ENCODE assay signal across 1 cellular context in the genomic region with DNA sequence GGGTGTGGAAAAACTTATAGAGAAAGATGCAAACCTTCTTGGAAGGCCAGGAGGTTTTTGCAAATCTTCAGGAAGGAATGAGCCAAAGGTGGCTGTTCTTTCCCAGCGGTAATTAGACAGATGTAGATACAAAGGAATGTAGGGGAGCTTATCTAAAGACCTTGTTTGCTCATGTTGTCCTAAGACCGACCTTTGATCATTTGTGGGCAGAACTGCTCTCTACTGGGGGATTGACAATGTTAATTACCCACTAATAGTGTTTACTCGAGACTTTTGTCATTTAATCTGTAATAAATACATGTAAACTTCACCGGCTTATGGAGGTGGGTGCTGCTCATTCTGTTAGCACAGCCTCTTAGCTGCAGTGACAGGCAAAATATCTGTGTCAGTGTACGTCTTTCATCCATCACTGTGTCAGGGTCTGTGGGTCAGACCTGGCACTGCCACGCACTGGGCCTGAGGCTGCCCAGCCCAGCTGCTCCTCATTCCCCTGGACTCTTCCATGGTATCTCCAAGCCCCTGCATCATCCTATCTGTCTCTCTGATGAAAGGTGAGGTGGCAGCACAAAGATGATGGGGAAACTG.
A peak's percentile ranks its signal among the peaks of the same experiment; 100 is the strongest.
TF ChIP-seq lines count a peak whose summit lies in the region.

No MANE protein-coding gene starts in this region.

TF ChIP-seq in HepG2, 621 proteins besides CTCF, POLR2A, EP300 and RAD21 (continued from another document and continues in another):
- TF ChIP-seq, protein P1, sequence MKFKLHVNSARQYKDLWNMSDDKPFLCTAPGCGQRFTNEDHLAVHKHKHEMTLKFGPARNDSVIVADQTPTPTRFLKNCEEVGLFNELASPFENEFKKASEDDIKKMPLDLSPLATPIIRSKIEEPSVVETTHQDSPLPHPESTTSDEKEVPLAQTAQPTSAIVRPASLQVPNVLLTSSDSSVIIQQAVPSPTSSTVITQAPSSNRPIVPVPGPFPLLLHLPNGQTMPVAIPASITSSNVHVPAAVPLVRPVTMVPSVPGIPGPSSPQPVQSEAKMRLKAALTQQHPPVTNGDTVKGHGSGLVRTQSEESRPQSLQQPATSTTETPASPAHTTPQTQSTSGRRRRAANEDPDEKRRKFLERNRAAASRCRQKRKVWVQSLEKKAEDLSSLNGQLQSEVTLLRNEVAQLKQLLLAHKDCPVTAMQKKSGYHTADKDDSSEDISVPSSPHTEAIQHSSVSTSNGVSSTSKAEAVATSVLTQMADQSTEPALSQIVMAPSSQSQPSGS (CRISPR knock-in tag; IDR thresholded peaks at IDR 0.05): peak; percentile 12; the same call in 1 of the 2 replicates
- no peak for TF ChIP-seq KLF9 (CRISPR knock-in tag; IDR thresholded peaks at IDR 0.05; ENCODE audit: low read depth)
- no peak for TF ChIP-seq ONECUT2 (CRISPR knock-in tag; IDR thresholded peaks at IDR 0.05)
- TF ChIP-seq, protein P2, sequence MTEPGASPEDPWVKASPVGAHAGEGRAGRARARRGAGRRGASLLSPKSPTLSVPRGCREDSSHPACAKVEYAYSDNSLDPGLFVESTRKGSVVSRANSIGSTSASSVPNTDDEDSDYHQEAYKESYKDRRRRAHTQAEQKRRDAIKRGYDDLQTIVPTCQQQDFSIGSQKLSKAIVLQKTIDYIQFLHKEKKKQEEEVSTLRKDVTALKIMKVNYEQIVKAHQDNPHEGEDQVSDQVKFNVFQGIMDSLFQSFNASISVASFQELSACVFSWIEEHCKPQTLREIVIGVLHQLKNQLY (CRISPR knock-in tag; IDR thresholded peaks at IDR 0.05): no peak
- no peak for TF ChIP-seq HNRNPL (IDR thresholded peaks at IDR 0.05; ENCODE audit: low read depth, low read length)
- TF ChIP-seq CREB1 (IDR thresholded peaks at IDR 0.05): no peak
- TF ChIP-seq CREB1 (CRISPR knock-in tag; IDR thresholded peaks at IDR 0.05): no peak
- TF ChIP-seq, protein P3, sequence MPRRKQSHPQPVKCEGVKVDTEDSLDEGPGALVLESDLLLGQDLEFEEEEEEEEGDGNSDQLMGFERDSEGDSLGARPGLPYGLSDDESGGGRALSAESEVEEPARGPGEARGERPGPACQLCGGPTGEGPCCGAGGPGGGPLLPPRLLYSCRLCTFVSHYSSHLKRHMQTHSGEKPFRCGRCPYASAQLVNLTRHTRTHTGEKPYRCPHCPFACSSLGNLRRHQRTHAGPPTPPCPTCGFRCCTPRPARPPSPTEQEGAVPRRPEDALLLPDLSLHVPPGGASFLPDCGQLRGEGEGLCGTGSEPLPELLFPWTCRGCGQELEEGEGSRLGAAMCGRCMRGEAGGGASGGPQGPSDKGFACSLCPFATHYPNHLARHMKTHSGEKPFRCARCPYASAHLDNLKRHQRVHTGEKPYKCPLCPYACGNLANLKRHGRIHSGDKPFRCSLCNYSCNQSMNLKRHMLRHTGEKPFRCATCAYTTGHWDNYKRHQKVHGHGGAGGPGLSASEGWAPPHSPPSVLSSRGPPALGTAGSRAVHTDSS (CRISPR knock-in tag; conservative IDR thresholded peaks at IDR 0.05): no peak
- TF ChIP-seq SMYD3 (CRISPR knock-in tag; IDR thresholded peaks at IDR 0.05): no peak
- no peak for TF ChIP-seq ZNF501 (CRISPR knock-in tag; IDR thresholded peaks at IDR 0.05)
- peak; percentile 25; the same call in 1 of the 2 replicates for TF ChIP-seq SALL1 (CRISPR knock-in tag; IDR thresholded peaks at IDR 0.05)
- TF ChIP-seq ZNF207 (IDR thresholded peaks at IDR 0.05; ENCODE audit: borderline replicate concordance): no peak
- no peak for TF ChIP-seq ISX (CRISPR knock-in tag; conservative IDR thresholded peaks at IDR 0.05)
- TF ChIP-seq PRMT3 (CRISPR knock-in tag; IDR thresholded peaks at IDR 0.05; ENCODE audit: borderline replicate concordance, low read depth): no peak
- no peak for TF ChIP-seq RCOR2 (CRISPR knock-in tag; IDR thresholded peaks at IDR 0.05)
- no peak for TF ChIP-seq TMF1 (CRISPR knock-in tag; IDR thresholded peaks at IDR 0.05; ENCODE audit: low read depth)
- no peak for TF ChIP-seq NR2C2 (CRISPR knock-in tag; IDR thresholded peaks at IDR 0.05; ENCODE audit: borderline replicate concordance)
- TF ChIP-seq, protein P4, sequence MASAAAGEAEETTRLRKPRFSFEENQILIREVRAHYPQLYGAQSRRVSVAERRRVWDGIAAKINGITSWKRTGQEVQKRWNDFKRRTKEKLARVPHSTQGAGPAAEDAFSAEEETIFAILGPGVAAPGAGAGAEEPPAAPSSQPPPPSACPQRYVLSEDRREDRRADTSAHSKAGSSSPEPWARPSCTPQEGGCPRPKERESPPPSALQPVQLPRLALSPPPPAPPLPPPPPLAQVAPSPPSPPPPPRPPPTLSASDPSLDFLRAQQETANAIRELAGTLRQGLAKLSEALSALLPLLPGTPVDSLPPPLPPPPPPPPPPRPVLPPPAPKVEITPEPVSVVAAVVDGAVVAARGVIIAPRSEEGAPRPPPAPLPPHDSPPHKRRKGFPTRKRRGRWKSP (CRISPR knock-in tag; IDR thresholded peaks at IDR 0.05): no peak
- TF ChIP-seq, protein P5, sequence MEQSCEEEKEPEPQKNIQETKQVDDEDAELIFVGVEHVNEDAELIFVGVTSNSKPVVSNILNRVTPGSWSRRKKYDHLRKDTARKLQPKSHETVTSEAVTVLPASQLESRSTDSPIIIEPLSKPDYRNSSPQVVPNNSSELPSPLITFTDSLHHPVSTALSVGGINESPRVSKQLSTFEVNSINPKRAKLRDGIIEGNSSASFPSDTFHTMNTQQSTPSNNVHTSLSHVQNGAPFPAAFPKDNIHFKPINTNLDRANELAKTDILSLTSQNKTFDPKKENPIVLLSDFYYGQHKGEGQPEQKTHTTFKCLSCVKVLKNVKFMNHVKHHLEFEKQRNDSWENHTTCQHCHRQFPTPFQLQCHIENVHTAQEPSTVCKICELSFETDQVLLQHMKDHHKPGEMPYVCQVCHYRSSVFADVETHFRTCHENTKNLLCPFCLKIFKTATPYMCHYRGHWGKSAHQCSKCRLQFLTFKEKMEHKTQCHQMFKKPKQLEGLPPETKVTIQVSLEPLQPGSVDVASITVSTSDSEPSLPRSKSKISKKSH (CRISPR knock-in tag; IDR thresholded peaks at IDR 0.05; ENCODE audit: borderline replicate concordance): no peak
- no peak for TF ChIP-seq SIN3A (IDR thresholded peaks at IDR 0.05; ENCODE audit: borderline replicate concordance, low read depth, low read length)
- no peak for TF ChIP-seq ZNF878 (CRISPR knock-in tag; IDR thresholded peaks at IDR 0.05)
- TF ChIP-seq ZNF468 (CRISPR knock-in tag; IDR thresholded peaks at IDR 0.05): no peak
- no peak for TF ChIP-seq MAFF (IDR thresholded peaks at IDR 0.05; ENCODE audit: low read depth, low read length)
- no peak for TF ChIP-seq MTA3 (CRISPR knock-in tag; IDR thresholded peaks at IDR 0.05)
- TF ChIP-seq SAFB2 (CRISPR knock-in tag; IDR thresholded peaks at IDR 0.05; ENCODE audit: borderline replicate concordance, low read depth): no peak
- no peak for TF ChIP-seq EZH2 (conservative IDR thresholded peaks at IDR 0.05; ENCODE audit: low read depth, low read length)
- TF ChIP-seq SP140L (CRISPR knock-in tag; IDR thresholded peaks at IDR 0.05; ENCODE audit: borderline replicate concordance): no peak
- TF ChIP-seq TBL1XR1 (IDR thresholded peaks at IDR 0.05; ENCODE audit: borderline replicate concordance, low read length, partially characterized antibody): no peak
- TF ChIP-seq, protein P6, sequence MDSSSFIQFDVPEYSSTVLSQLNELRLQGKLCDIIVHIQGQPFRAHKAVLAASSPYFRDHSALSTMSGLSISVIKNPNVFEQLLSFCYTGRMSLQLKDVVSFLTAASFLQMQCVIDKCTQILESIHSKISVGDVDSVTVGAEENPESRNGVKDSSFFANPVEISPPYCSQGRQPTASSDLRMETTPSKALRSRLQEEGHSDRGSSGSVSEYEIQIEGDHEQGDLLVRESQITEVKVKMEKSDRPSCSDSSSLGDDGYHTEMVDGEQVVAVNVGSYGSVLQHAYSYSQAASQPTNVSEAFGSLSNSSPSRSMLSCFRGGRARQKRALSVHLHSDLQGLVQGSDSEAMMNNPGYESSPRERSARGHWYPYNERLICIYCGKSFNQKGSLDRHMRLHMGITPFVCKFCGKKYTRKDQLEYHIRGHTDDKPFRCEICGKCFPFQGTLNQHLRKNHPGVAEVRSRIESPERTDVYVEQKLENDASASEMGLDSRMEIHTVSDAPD (CRISPR knock-in tag; IDR thresholded peaks at IDR 0.05): no peak
- TF ChIP-seq, protein P7, sequence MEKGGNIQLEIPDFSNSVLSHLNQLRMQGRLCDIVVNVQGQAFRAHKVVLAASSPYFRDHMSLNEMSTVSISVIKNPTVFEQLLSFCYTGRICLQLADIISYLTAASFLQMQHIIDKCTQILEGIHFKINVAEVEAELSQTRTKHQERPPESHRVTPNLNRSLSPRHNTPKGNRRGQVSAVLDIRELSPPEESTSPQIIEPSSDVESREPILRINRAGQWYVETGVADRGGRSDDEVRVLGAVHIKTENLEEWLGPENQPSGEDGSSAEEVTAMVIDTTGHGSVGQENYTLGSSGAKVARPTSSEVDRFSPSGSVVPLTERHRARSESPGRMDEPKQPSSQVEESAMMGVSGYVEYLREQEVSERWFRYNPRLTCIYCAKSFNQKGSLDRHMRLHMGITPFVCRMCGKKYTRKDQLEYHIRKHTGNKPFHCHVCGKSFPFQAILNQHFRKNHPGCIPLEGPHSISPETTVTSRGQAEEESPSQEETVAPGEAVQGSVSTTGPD (CRISPR knock-in tag; IDR thresholded peaks at IDR 0.05): no peak
- TF ChIP-seq ZNF724P (CRISPR knock-in tag; IDR thresholded peaks at IDR 0.05; ENCODE audit: borderline replicate concordance): no peak
- TF ChIP-seq, protein P8, sequence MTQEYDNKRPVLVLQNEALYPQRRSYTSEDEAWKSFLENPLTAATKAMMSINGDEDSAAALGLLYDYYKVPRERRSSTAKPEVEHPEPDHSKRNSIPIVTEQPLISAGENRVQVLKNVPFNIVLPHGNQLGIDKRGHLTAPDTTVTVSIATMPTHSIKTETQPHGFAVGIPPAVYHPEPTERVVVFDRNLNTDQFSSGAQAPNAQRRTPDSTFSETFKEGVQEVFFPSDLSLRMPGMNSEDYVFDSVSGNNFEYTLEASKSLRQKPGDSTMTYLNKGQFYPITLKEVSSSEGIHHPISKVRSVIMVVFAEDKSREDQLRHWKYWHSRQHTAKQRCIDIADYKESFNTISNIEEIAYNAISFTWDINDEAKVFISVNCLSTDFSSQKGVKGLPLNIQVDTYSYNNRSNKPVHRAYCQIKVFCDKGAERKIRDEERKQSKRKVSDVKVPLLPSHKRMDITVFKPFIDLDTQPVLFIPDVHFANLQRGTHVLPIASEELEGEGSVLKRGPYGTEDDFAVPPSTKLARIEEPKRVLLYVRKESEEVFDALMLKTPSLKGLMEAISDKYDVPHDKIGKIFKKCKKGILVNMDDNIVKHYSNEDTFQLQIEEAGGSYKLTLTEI (CRISPR knock-in tag; conservative IDR thresholded peaks at IDR 0.05): no peak
- TF ChIP-seq CENPX (CRISPR knock-in tag; IDR thresholded peaks at IDR 0.05): no peak
- TF ChIP-seq, protein P9, sequence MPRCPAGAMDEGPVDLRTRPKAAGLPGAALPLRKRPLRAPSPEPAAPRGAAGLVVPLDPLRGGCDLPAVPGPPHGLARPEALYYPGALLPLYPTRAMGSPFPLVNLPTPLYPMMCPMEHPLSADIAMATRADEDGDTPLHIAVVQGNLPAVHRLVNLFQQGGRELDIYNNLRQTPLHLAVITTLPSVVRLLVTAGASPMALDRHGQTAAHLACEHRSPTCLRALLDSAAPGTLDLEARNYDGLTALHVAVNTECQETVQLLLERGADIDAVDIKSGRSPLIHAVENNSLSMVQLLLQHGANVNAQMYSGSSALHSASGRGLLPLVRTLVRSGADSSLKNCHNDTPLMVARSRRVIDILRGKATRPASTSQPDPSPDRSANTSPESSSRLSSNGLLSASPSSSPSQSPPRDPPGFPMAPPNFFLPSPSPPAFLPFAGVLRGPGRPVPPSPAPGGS (CRISPR knock-in tag; IDR thresholded peaks at IDR 0.05): no peak
- no peak for TF ChIP-seq MED13 (CRISPR knock-in tag; IDR thresholded peaks at IDR 0.05)
- TF ChIP-seq ZNF496 (CRISPR knock-in tag; IDR thresholded peaks at IDR 0.05; ENCODE audit: insufficient replicate concordance): no peak
- no peak for TF ChIP-seq ZNF331 (CRISPR knock-in tag; IDR thresholded peaks at IDR 0.05)
- TF ChIP-seq NFYC (CRISPR knock-in tag; IDR thresholded peaks at IDR 0.05): no peak
- TF ChIP-seq RXRA (CRISPR knock-in tag; IDR thresholded peaks at IDR 0.05): no peak
- TF ChIP-seq, protein P10, sequence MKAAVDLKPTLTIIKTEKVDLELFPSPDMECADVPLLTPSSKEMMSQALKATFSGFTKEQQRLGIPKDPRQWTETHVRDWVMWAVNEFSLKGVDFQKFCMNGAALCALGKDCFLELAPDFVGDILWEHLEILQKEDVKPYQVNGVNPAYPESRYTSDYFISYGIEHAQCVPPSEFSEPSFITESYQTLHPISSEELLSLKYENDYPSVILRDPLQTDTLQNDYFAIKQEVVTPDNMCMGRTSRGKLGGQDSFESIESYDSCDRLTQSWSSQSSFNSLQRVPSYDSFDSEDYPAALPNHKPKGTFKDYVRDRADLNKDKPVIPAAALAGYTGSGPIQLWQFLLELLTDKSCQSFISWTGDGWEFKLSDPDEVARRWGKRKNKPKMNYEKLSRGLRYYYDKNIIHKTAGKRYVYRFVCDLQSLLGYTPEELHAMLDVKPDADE (CRISPR knock-in tag; IDR thresholded peaks at IDR 0.05): no peak
- TF ChIP-seq ZNF766 (CRISPR knock-in tag; IDR thresholded peaks at IDR 0.05; ENCODE audit: borderline replicate concordance): no peak
- TF ChIP-seq, protein P11, sequence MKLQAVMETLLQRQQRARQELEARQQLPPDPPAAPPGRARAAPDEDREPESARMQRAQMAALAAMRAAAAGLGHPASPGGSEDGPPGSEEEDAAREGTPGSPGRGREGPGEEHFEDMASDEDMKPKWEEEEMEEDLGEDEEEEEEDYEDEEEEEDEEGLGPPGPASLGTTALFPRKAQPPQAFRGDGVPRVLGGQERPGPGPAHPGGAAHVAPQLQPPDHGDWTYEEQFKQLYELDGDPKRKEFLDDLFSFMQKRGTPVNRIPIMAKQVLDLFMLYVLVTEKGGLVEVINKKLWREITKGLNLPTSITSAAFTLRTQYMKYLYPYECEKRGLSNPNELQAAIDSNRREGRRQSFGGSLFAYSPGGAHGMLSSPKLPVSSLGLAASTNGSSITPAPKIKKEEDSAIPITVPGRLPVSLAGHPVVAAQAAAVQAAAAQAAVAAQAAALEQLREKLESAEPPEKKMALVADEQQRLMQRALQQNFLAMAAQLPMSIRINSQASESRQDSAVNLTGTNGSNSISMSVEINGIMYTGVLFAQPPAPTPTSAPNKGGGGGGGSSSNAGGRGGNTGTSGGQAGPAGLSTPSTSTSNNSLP (IDR thresholded peaks at IDR 0.05; ENCODE audit: low read depth, low read length): peak; percentile 50; the same call in 1 of the 2 replicates
- no peak for TF ChIP-seq MXI1 (IDR thresholded peaks at IDR 0.05; ENCODE audit: borderline replicate concordance, low read depth, low read length)
- no peak for TF ChIP-seq ZNF772 (CRISPR knock-in tag; IDR thresholded peaks at IDR 0.05)
- TF ChIP-seq ZBTB21 (CRISPR knock-in tag; IDR thresholded peaks at IDR 0.05): no peak
- no peak for TF ChIP-seq CCAR2 (optimal IDR thresholded peaks at IDR 0.05; ENCODE audit: low read depth, low read length)
